In the genomic region with DNA sequence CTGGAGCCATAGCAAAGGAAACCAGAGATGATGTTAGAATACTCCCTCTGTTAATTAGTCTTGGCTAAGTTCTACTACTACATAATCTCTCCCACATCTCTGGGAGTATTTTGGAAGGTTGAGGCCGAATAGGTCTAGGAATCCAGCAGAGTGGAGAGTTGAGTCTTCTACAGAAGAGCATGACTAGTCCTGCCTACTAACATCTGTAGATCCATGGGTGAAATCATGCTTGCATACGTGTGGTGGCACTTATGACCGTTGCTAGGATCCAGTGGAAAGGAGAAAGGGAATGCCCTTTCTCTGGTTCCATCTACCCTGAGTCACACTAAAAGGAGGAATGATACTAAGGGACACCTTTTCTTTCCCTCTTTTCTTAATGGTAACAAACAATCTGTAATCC, we compare ENCODE assay signal across 29 cellular contexts.
"Had no signal": no experiment of that assay in that cellular context is flagged by ENCODE, and none has a peak within 500 bp of the region (broad histone marks: within the 10 kb centered on the region; RNA-seq: fewer than 3 reads in every experiment).

No MANE protein-coding gene starts in this region.

- H3K4me3 Mint-ChIP-seq: dendritic cell treated with granulocyte-macrophage colony-stimulating factor and Interleukin-4, amounts not matched to agents 40 ng/mL and 50 ng/mL, for 4 days; effector memory CD8-positive, alpha-beta T cell; endodermal cell had no signal

- FAIRE-seq: colon, endometrium, endothelial cell of umbilical vein, frontal cortex had no signal

- DNase-seq: colonic mucosa; cortex of kidney; dermis blood vessel endothelial cell; dorsolateral prefrontal cortex; effector CD4-positive, alpha-beta T cell; effector CD8-positive, alpha-beta T cell; effector memory CD4-positive, alpha-beta T cell; effector memory CD8-positive, alpha-beta T cell; endodermal cell; erythroblast; esophagus squamous epithelium; foreskin fibroblast; foreskin melanocyte; gastrocnemius medialis; glutamatergic neuron; head of caudate nucleus; heart left ventricle; heart right ventricle had no signal

- H3K36me3 ChIP-seq: colonic mucosa, esophagus muscularis mucosa, esophagus squamous epithelium, gastrocnemius medialis, gastroesophageal sphincter, heart left ventricle, heart right ventricle had no signal

- H3K9me3 Mint-ChIP-seq: endodermal cell had no signal

- H3K4me1 ChIP-seq: colonic mucosa, esophagus muscularis mucosa, gastrocnemius medialis, gastroesophageal sphincter, heart left ventricle, heart right ventricle had no signal

- H3K4me1 Mint-ChIP-seq: endodermal cell had no signal

- ATAC-seq: effector memory CD8-positive, alpha-beta T cell; esophagus mucosa; foreskin keratinocyte; gastrocnemius medialis; gastroesophageal sphincter; heart left ventricle; heart right ventricle had no signal

- H3K27me3 Mint-ChIP-seq: dendritic cell treated with granulocyte-macrophage colony-stimulating factor and Interleukin-4, amounts not matched to agents 40 ng/mL and 50 ng/mL, for 4 days; effector memory CD8-positive, alpha-beta T cell had no signal

- H3K27me3 ChIP-seq: colonic mucosa, dorsolateral prefrontal cortex, esophagus muscularis mucosa, esophagus squamous epithelium, foreskin keratinocyte, gastrocnemius medialis, gastroesophageal sphincter, heart left ventricle, heart right ventricle had no signal

- H3K9me3 ChIP-seq: colonic mucosa, gastrocnemius medialis had no signal

- H3K27ac Mint-ChIP-seq: dendritic cell treated with granulocyte-macrophage colony-stimulating factor and Interleukin-4, amounts not matched to agents 40 ng/mL and 50 ng/mL, for 4 days; effector memory CD8-positive, alpha-beta T cell; endodermal cell had no signal

- H3K27ac ChIP-seq: colonic mucosa, coronary artery, dorsolateral prefrontal cortex, epithelial cell of prostate, esophagus muscularis mucosa, esophagus squamous epithelium, foreskin keratinocyte, gastrocnemius medialis, gastroesophageal sphincter, heart left ventricle, heart right ventricle had no signal

- H3K4me3 ChIP-seq: colonic mucosa, coronary artery, dorsolateral prefrontal cortex, esophagus muscularis mucosa, esophagus squamous epithelium, gastrocnemius medialis, gastroesophageal sphincter, heart left ventricle, heart right ventricle had no signal
